In genomic region chr9:69946800-69947437, GRCh38 we compare ENCODE assay signal across 1 cellular context.
TF ChIP-seq lines count a peak whose summit lies in the region.

No MANE protein-coding gene starts in this region.

TF ChIP-seq in HCT116, 20 proteins besides CTCF, POLR2A, EP300 and RAD21 (continued from another document):
- TF ChIP-seq REST (IDR thresholded peaks at IDR 0.05; ENCODE audit: low read depth) (no peak), CEBPB (IDR thresholded peaks at IDR 0.05; ENCODE audit: low read depth) (peak; percentile 84), ZBTB33 (IDR thresholded peaks at IDR 0.05; ENCODE audit: extremely low read depth, insufficient replicate concordance, low read length) (no peak), SIN3A (IDR thresholded peaks at IDR 0.05; ENCODE audit: low read depth) (no peak), MAX (IDR thresholded peaks at IDR 0.05) (peak; percentile 55), SP1 (IDR thresholded peaks at IDR 0.05; ENCODE audit: low read depth) (peak; percentile 79), FOSL1 (IDR thresholded peaks at IDR 0.05; ENCODE audit: low read depth) (peak; percentile 84), JUND (IDR thresholded peaks at IDR 0.05) (peak; percentile 78), POLR2AphosphoS5 (IDR thresholded peaks at IDR 0.05; ENCODE audit: low read depth, low read length) (peak; percentile 52; the same call in 1 of the 2 replicates)
